Comparison of ENCODE assay signal across 19 cellular contexts in the genomic region with DNA sequence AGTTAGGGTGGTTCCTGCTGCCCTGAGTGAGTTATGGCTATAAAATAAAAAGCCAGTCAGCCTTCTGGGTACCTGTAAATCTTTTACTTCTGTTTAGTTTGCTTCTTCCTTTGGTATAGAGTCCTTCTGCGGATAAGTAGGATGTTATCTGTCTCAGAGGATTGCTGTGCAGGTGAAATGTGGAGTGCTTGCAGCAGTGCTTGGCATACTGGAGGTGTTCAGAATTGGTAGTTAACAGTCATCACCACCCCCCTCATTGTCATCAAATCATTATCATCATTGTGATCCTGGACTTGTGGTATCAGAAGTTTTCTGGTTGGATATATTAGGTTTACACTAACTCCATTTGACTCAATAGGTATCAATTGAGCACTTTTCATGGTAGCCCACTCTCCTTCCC. TPM values are rescaled to one million over a fixed set of nuclear protein-coding genes. Genes with fewer than 3 reads are reported as not detected.
A peak's percentile ranks its signal among the peaks of the same experiment; 100 is the strongest.
DNase-seq lines count a peak whose midpoint lies in the region; ATAC-seq, FAIRE-seq and TF ChIP-seq lines count a peak whose summit lies in the region.
"Had no signal": no experiment of that assay in that cellular context is flagged by ENCODE, and none has a peak within 500 bp of the region (broad histone marks: within the 10 kb centered on the region; RNA-seq: fewer than 3 reads in every experiment).

No MANE protein-coding gene starts in this region.

- no peak overlapping the region for H3K4me3 ChIP-seq in coronary artery
- H3K4me3 ChIP-seq: HAP-1, PC-9 had no signal

- intact Hi-C loops in natural killer cell (cut with micrococcal nuclease), result no loop called here
- intact Hi-C loops in activated T-helper 1 cell treated with anti-CD3 and anti-CD28 coated beads, Interleukin-12 subunit alpha, Interleukin-12 subunit beta, Interleukin-2, Interleukin-4 antibody, amounts not matched to agents 30 ng/mL and 10 ng/mL and 1 ng/mL, durations not matched to agents 14 hours and 24 hours and 36 hours (cut with micrococcal nuclease), result loop anchor here (5.0 kb wide), 4 partner anchors 113 to 1483 kb away; no protein-coding TSS in a partner anchor

- no peak for ATAC-seq in natural killer cell
- ATAC-seq in natural killer cell treated with Interleukin-12 subunit alpha and Interleukin-12 subunit beta and Interleukin-15 and Interleukin-18, amount 100 ng/mL, for 72 hours, result no peak
- ATAC-seq in HG03342 (IDR thresholded peaks at IDR 0.05; ENCODE audit: unreplicated experiment), result no peak
- ATAC-seq in left lobe of liver, result no peak

- H3K36me3 Mint-ChIP-seq in natural killer cell, result no peaks in the 10 kb centered on the region
- H3K36me3 Mint-ChIP-seq in natural killer cell treated with Interleukin-12 subunit alpha and Interleukin-12 subunit beta and Interleukin-15 and Interleukin-18, amount 100 ng/mL, for 72 hours, result peaks cover 6% of the 10 kb centered on the region
- peaks cover 14% of the 10 kb centered on the region for H3K36me3 Mint-ChIP-seq in activated T-helper 1 cell treated with anti-CD3 and anti-CD28 coated beads, Interleukin-12 subunit alpha, Interleukin-12 subunit beta, Interleukin-2, Interleukin-4 antibody, amounts not matched to agents 30 ng/mL and 10 ng/mL and 1 ng/mL, durations not matched to agents 14 hours and 24 hours and 36 hours (ENCODE audit: low read depth)
- H3K36me3 Mint-ChIP-seq in nephron progenitor cell (ENCODE audit: low read depth), result no peaks in the 10 kb centered on the region

- no peak for FAIRE-seq in H54 (lab: Jason Lieb, UNC)
- FAIRE-seq: A204.1, HTR-8/SVneo had no signal

- DNase-seq in natural killer cell (no peak), nephron progenitor cell (no peak), H54 (ENCODE audit: insufficient read length, low spot score) (no peak), coronary artery (ENCODE audit: low spot score) (no peak), left lobe of liver (ENCODE audit: low spot score) (no peak)
- DNase-seq in natural killer cell treated with Interleukin-12 subunit alpha and Interleukin-12 subunit beta and Interleukin-15 and Interleukin-18, amount 100 ng/mL, for 72 hours (ENCODE audit: low spot score), result no peak
- DNase-seq in activated T-helper 1 cell treated with anti-CD3 and anti-CD28 coated beads, Interleukin-12 subunit alpha, Interleukin-12 subunit beta, Interleukin-2, Interleukin-4 antibody, amounts not matched to agents 30 ng/mL and 10 ng/mL and 1 ng/mL, durations not matched to agents 14 hours and 24 hours and 36 hours (ENCODE audit: low spot score), result no peak
- DNase-seq: DMS79 treated with DMSO at 0.1 percent for 48 hours, IMR-90, NCI-H1048, NCI-H1436, NCI-H2029, NCI-H345, NCI-H524 treated with DMSO at 0.1 percent for 48 hours, PC-9 had no signal

- no peak overlapping the region for H3K27ac ChIP-seq in coronary artery
- H3K27ac ChIP-seq: PC-9 had no signal

- peak overlapping the region; percentile 52 for H3K4me3 Mint-ChIP-seq in natural killer cell
- no peak overlapping the region for H3K4me3 Mint-ChIP-seq in natural killer cell treated with Interleukin-12 subunit alpha and Interleukin-12 subunit beta and Interleukin-15 and Interleukin-18, amount 100 ng/mL, for 72 hours
- H3K4me3 Mint-ChIP-seq in activated T-helper 1 cell treated with anti-CD3 and anti-CD28 coated beads, Interleukin-12 subunit alpha, Interleukin-12 subunit beta, Interleukin-2, Interleukin-4 antibody, amounts not matched to agents 30 ng/mL and 10 ng/mL and 1 ng/mL, durations not matched to agents 14 hours and 24 hours and 36 hours, result peak overlapping the region; percentile 55
- peak overlapping the region; percentile 49 for H3K4me3 Mint-ChIP-seq in nephron progenitor cell

- H3K9me3 Mint-ChIP-seq in natural killer cell (no peaks in the 10 kb centered on the region), nephron progenitor cell (no peaks in the 10 kb centered on the region)
- no peaks in the 10 kb centered on the region for H3K9me3 Mint-ChIP-seq in natural killer cell treated with Interleukin-12 subunit alpha and Interleukin-12 subunit beta and Interleukin-15 and Interleukin-18, amount 100 ng/mL, for 72 hours
- H3K9me3 Mint-ChIP-seq in activated T-helper 1 cell treated with anti-CD3 and anti-CD28 coated beads, Interleukin-12 subunit alpha, Interleukin-12 subunit beta, Interleukin-2, Interleukin-4 antibody, amounts not matched to agents 30 ng/mL and 10 ng/mL and 1 ng/mL, durations not matched to agents 14 hours and 24 hours and 36 hours, result no peaks in the 10 kb centered on the region

- TF ChIP-seq POLR2A in H54 (IDR thresholded peaks at IDR 0.05; ENCODE audit: low read depth, low read length), result no peak

- H3K27me3 Mint-ChIP-seq in natural killer cell (ENCODE audit: low read depth in 2 of 2) (no peaks in the 10 kb centered on the region), nephron progenitor cell (ENCODE audit: low read depth, poor library complexity) (peaks cover 7% of the 10 kb centered on the region)
- no peaks in the 10 kb centered on the region for H3K27me3 Mint-ChIP-seq in natural killer cell treated with Interleukin-12 subunit alpha and Interleukin-12 subunit beta and Interleukin-15 and Interleukin-18, amount 100 ng/mL, for 72 hours
- H3K27me3 Mint-ChIP-seq in activated T-helper 1 cell treated with anti-CD3 and anti-CD28 coated beads, Interleukin-12 subunit alpha, Interleukin-12 subunit beta, Interleukin-2, Interleukin-4 antibody, amounts not matched to agents 30 ng/mL and 10 ng/mL and 1 ng/mL, durations not matched to agents 14 hours and 24 hours and 36 hours (ENCODE audit: insufficient read depth), result peaks cover 1% of the 10 kb centered on the region

- H3K4me1 Mint-ChIP-seq in natural killer cell, result peaks cover 64 to 73% of the 10 kb centered on the region in 2 donors
- peaks cover 51 to 58% of the 10 kb centered on the region in 2 donors for H3K4me1 Mint-ChIP-seq in natural killer cell treated with Interleukin-12 subunit alpha and Interleukin-12 subunit beta and Interleukin-15 and Interleukin-18, amount 100 ng/mL, for 72 hours (ENCODE audit: low read depth in 2 of 2)
- H3K4me1 Mint-ChIP-seq in activated T-helper 1 cell treated with anti-CD3 and anti-CD28 coated beads, Interleukin-12 subunit alpha, Interleukin-12 subunit beta, Interleukin-2, Interleukin-4 antibody, amounts not matched to agents 30 ng/mL and 10 ng/mL and 1 ng/mL, durations not matched to agents 14 hours and 24 hours and 36 hours (ENCODE audit: low read depth), result peaks cover 45% of the 10 kb centered on the region
- H3K4me1 Mint-ChIP-seq in nephron progenitor cell, result peaks cover 55% of the 10 kb centered on the region

- TF ChIP-seq CTCF in natural killer cell (IDR thresholded peaks at IDR 0.05) (no peak), nephron progenitor cell (IDR thresholded peaks at IDR 0.05) (no peak), coronary artery (IDR thresholded peaks at IDR 0.05) (no peak)

- H3K27ac Mint-ChIP-seq in natural killer cell, result no peak overlapping the region
- H3K27ac Mint-ChIP-seq in natural killer cell treated with Interleukin-12 subunit alpha and Interleukin-12 subunit beta and Interleukin-15 and Interleukin-18, amount 100 ng/mL, for 72 hours, result no peak overlapping the region
- no peak overlapping the region for H3K27ac Mint-ChIP-seq in activated T-helper 1 cell treated with anti-CD3 and anti-CD28 coated beads, Interleukin-12 subunit alpha, Interleukin-12 subunit beta, Interleukin-2, Interleukin-4 antibody, amounts not matched to agents 30 ng/mL and 10 ng/mL and 1 ng/mL, durations not matched to agents 14 hours and 24 hours and 36 hours
- H3K27ac Mint-ChIP-seq in nephron progenitor cell, result no peak overlapping the region

RNA-seq across cellular contexts. Expression of a gene that starts 2.6 kb away (rescaled TPM):
- total RNA-seq in natural killer cell (10 to 100 TPM; 28.8 to 49.5 (median 43.0) TPM), left lobe of liver (7.0 TPM)
- total RNA-seq in natural killer cell treated with Interleukin-12 subunit alpha and Interleukin-12 subunit beta and Interleukin-15 and Interleukin-18, amount 100 ng/mL, for 72 hours, result 10 to 100 TPM; 42.6 to 50.0 TPM
- total RNA-seq in activated T-helper 1 cell treated with anti-CD3 and anti-CD28 coated beads, Interleukin-12 subunit alpha, Interleukin-12 subunit beta, Interleukin-2, Interleukin-4 antibody, amounts not matched to agents 30 ng/mL and 10 ng/mL and 1 ng/mL, durations not matched to agents 14 hours and 24 hours and 36 hours, result 39.1 and 40.1 TPM in 2 replicates
